ENCODE assay signal across 20 cellular contexts in genomic region chr16:88340755-88341150, GRCh38. TPM values are rescaled to one million over a fixed set of nuclear protein-coding genes. Genes with fewer than 3 reads are reported as not detected.
"Had no signal": no experiment of that assay in that cellular context is flagged by ENCODE, and none has a peak within 500 bp of the region (broad histone marks: within the 10 kb centered on the region; RNA-seq: fewer than 3 reads in every experiment).

No MANE protein-coding gene starts in this region.

- ATAC-seq: left cardiac atrium, natural killer cell had no signal

- H3K4me1 Mint-ChIP-seq: endodermal cell, immature natural killer cell, memory B cell, natural killer cell, neural crest cell had no signal

- H3K36me3 Mint-ChIP-seq: immature natural killer cell, mesothelial cell of epicardium, natural killer cell had no signal

- H3K9me3 Mint-ChIP-seq: immature natural killer cell, natural killer cell had no signal

- H3K27ac Mint-ChIP-seq: endodermal cell, immature natural killer cell, memory B cell, mesothelial cell of epicardium, natural killer cell had no signal

- H3K4me1 ChIP-seq: foreskin keratinocyte, left ventricle myocardium inferior, lower lobe of right lung, right atrium auricular region, tibial artery, upper lobe of left lung, uterus had no signal

- H3K9me3 ChIP-seq: lower lobe of right lung, ovary, uterus had no signal

- H3K4me3 Mint-ChIP-seq: endodermal cell, immature natural killer cell, memory B cell, mesothelial cell of epicardium, natural killer cell, neural crest cell had no signal

- H3K27ac ChIP-seq: foreskin keratinocyte, left ventricle myocardium inferior, lower lobe of right lung, ovary, right atrium auricular region, tibial artery, upper lobe of left lung, uterus had no signal

- DNase-seq: effector CD4-positive, alpha-beta T cell; endodermal cell; erythroblast; foreskin keratinocyte; immature natural killer cell; left cardiac atrium; left ventricle myocardium inferior; natural killer cell; ovary; stimulated activated CD4-positive, alpha-beta T cell treated with anti-CD3 and anti-CD28 coated beads, Interleukin-12 subunit alpha, Interleukin-12 subunit beta, amount 100 ng/mL, for 4 hours; stimulated activated naive CD4-positive, alpha-beta T cell treated with Interleukin-2 at 50 U/mL for 16 hours; tibial artery; uterus had no signal

- H3K27me3 ChIP-seq: foreskin keratinocyte, ovary, right atrium auricular region, upper lobe of left lung, uterus had no signal

- H3K4me3 ChIP-seq: left ventricle myocardium inferior, lower lobe of right lung, ovary, right atrium auricular region, tibial artery, upper lobe of left lung, uterus had no signal

- H3K36me3 ChIP-seq: left ventricle myocardium inferior, lower lobe of right lung, ovary, right atrium auricular region, tibial artery, upper lobe of left lung, uterus had no signal

RNA-seq across cellular contexts. Expression of gene ZNF469, which starts 42.0 kb away (rescaled TPM):
- polyA plus RNA-seq: keratinocyte had no signal
